ENCODE assay signal across 1 cellular context in genomic region chr4:143335979-143336827, GRCh38.
A peak's percentile ranks its signal among the peaks of the same experiment; 100 is the strongest.
TF ChIP-seq lines count a peak whose summit lies in the region.

No MANE protein-coding gene starts in this region.

TF ChIP-seq in HEK293, 187 proteins besides CTCF, POLR2A, EP300 and RAD21 (continued from another document and continues in another):
- TF ChIP-seq KLF9 (tag by site-specific recombination; IDR thresholded peaks at IDR 0.05; ENCODE audit: low read depth): 0 out of 2 replicates have a peak, but pooled peaks have one; percentile 44
- TF ChIP-seq HIC1 (tag by site-specific recombination; IDR thresholded peaks at IDR 0.05): no peak
- TF ChIP-seq, protein P1, sequence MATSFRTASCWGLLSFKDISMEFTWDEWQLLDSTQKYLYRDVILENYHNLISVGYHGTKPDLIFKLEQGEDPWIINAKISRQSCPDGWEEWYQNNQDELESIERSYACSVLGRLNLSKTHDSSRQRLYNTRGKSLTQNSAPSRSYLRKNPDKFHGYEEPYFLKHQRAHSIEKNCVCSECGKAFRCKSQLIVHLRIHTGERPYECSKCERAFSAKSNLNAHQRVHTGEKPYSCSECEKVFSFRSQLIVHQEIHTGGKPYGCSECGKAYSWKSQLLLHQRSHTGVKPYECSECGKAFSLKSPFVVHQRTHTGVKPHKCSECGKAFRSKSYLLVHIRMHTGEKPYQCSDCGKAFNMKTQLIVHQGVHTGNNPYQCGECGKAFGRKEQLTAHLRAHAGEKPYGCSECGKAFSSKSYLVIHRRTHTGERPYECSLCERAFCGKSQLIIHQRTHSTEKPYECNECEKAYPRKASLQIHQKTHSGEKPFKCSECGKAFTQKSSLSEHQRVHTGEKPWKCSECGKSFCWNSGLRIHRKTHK (tag by site-specific recombination; IDR thresholded peaks at IDR 0.05): no peak
- TF ChIP-seq ZBTB1 (tag by site-specific recombination; IDR thresholded peaks at IDR 0.05): no peak
- no peak for TF ChIP-seq ZNF837 (tag by site-specific recombination; IDR thresholded peaks at IDR 0.05)
- TF ChIP-seq ZNF747 (tag by site-specific recombination; IDR thresholded peaks at IDR 0.05): no peak
- no peak for TF ChIP-seq ZNF585B (tag by site-specific recombination; IDR thresholded peaks at IDR 0.05)
- TF ChIP-seq ZNF776 (tag by site-specific recombination; IDR thresholded peaks at IDR 0.05; ENCODE audit: borderline replicate concordance): no peak
- TF ChIP-seq ZNF184 (tag by site-specific recombination; IDR thresholded peaks at IDR 0.05): no peak
- no peak for TF ChIP-seq ZBTB26 (tag by site-specific recombination; optimal IDR thresholded peaks at IDR 0.05)
- no peak for TF ChIP-seq ZNF112 (tag by site-specific recombination; IDR thresholded peaks at IDR 0.05)
- no peak; the same call in 1 of the 2 replicates for TF ChIP-seq ZSCAN4 (tag by site-specific recombination; IDR thresholded peaks at IDR 0.05)
- TF ChIP-seq TCF7L2 (IDR thresholded peaks at IDR 0.05; ENCODE audit: borderline replicate concordance, low read depth, low read length): no peak
- TF ChIP-seq HOXD13 (CRISPR knock-in tag; IDR thresholded peaks at IDR 0.05; ENCODE audit: borderline replicate concordance): no peak
- TF ChIP-seq KLF1 (tag by site-specific recombination; IDR thresholded peaks at IDR 0.05): peak; percentile 65
- TF ChIP-seq ZSCAN30 (tag by site-specific recombination; IDR thresholded peaks at IDR 0.05): peak; percentile 27; the same call in 1 of the 2 replicates
- TF ChIP-seq ZNF623 (tag by site-specific recombination; IDR thresholded peaks at IDR 0.05): no peak
- TF ChIP-seq ZNF521 (tag by site-specific recombination; IDR thresholded peaks at IDR 0.05): no peak
- no peak for TF ChIP-seq ZNF624 (tag by site-specific recombination; IDR thresholded peaks at IDR 0.05)
- no peak for TF ChIP-seq SP7 (tag by site-specific recombination; IDR thresholded peaks at IDR 0.05)
- no peak for TF ChIP-seq ZNF561 (tag by site-specific recombination; IDR thresholded peaks at IDR 0.05; ENCODE audit: borderline replicate concordance)
- TF ChIP-seq, protein P2, sequence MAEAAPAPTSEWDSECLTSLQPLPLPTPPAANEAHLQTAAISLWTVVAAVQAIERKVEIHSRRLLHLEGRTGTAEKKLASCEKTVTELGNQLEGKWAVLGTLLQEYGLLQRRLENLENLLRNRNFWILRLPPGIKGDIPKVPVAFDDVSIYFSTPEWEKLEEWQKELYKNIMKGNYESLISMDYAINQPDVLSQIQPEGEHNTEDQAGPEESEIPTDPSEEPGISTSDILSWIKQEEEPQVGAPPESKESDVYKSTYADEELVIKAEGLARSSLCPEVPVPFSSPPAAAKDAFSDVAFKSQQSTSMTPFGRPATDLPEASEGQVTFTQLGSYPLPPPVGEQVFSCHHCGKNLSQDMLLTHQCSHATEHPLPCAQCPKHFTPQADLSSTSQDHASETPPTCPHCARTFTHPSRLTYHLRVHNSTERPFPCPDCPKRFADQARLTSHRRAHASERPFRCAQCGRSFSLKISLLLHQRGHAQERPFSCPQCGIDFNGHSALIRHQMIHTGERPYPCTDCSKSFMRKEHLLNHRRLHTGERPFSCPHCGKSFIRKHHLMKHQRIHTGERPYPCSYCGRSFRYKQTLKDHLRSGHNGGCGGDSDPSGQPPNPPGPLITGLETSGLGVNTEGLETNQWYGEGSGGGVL (tag by site-specific recombination; IDR thresholded peaks at IDR 0.05): peak; percentile 99
- TF ChIP-seq ZNF664 (tag by site-specific recombination; IDR thresholded peaks at IDR 0.05): no peak
- no peak for TF ChIP-seq INSM2 (tag by site-specific recombination; IDR thresholded peaks at IDR 0.05)
- TF ChIP-seq ZNF544 (tag by site-specific recombination; IDR thresholded peaks at IDR 0.05): no peak
- TF ChIP-seq PRDM1 (tag by site-specific recombination; IDR thresholded peaks at IDR 0.05): no peak
- TF ChIP-seq OSR2 (tag by site-specific recombination; IDR thresholded peaks at IDR 0.05): no peak
- no peak for TF ChIP-seq MZF1 (tag by site-specific recombination; IDR thresholded peaks at IDR 0.05; ENCODE audit: borderline replicate concordance)
- no peak for TF ChIP-seq ZNF19 (tag by site-specific recombination; IDR thresholded peaks at IDR 0.05; ENCODE audit: low read depth)
- TF ChIP-seq ZNF239 (tag by site-specific recombination; IDR thresholded peaks at IDR 0.05): no peak
- no peak for TF ChIP-seq ZNF791 (tag by site-specific recombination; IDR thresholded peaks at IDR 0.05)
- no peak for TF ChIP-seq ZNF580 (tag by site-specific recombination; IDR thresholded peaks at IDR 0.05)
- TF ChIP-seq ZNF48 (tag by site-specific recombination; IDR thresholded peaks at IDR 0.05): no peak
- TF ChIP-seq ZBTB11 (tag by site-specific recombination; conservative IDR thresholded peaks at IDR 0.05; ENCODE audit: low read depth): peak; percentile 76
- no peak for TF ChIP-seq ZNF391 (tag by site-specific recombination; IDR thresholded peaks at IDR 0.05; ENCODE audit: borderline replicate concordance, low read depth)
- peak; percentile 92 for TF ChIP-seq ZBTB20 (tag by site-specific recombination; IDR thresholded peaks at IDR 0.05)
- TF ChIP-seq, protein P3, sequence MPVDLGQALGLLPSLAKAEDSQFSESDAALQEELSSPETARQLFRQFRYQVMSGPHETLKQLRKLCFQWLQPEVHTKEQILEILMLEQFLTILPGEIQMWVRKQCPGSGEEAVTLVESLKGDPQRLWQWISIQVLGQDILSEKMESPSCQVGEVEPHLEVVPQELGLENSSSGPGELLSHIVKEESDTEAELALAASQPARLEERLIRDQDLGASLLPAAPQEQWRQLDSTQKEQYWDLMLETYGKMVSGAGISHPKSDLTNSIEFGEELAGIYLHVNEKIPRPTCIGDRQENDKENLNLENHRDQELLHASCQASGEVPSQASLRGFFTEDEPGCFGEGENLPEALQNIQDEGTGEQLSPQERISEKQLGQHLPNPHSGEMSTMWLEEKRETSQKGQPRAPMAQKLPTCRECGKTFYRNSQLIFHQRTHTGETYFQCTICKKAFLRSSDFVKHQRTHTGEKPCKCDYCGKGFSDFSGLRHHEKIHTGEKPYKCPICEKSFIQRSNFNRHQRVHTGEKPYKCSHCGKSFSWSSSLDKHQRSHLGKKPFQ (tag by site-specific recombination; IDR thresholded peaks at IDR 0.05): no peak
- no peak for TF ChIP-seq RBAK (tag by site-specific recombination; IDR thresholded peaks at IDR 0.05)
- peak; percentile 88 for TF ChIP-seq SP3 (tag by site-specific recombination; IDR thresholded peaks at IDR 0.05)
- peak; percentile 86 for TF ChIP-seq IKZF3 (tag by site-specific recombination; IDR thresholded peaks at IDR 0.05)
- no peak for TF ChIP-seq ZNF132 (tag by site-specific recombination; IDR thresholded peaks at IDR 0.05; ENCODE audit: borderline replicate concordance)
- TF ChIP-seq ZSCAN18 (tag by site-specific recombination; IDR thresholded peaks at IDR 0.05): no peak
- TF ChIP-seq, protein P4, sequence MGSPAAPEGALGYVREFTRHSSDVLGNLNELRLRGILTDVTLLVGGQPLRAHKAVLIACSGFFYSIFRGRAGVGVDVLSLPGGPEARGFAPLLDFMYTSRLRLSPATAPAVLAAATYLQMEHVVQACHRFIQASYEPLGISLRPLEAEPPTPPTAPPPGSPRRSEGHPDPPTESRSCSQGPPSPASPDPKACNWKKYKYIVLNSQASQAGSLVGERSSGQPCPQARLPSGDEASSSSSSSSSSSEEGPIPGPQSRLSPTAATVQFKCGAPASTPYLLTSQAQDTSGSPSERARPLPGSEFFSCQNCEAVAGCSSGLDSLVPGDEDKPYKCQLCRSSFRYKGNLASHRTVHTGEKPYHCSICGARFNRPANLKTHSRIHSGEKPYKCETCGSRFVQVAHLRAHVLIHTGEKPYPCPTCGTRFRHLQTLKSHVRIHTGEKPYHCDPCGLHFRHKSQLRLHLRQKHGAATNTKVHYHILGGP (tag by site-specific recombination; IDR thresholded peaks at IDR 0.05): no peak
- TF ChIP-seq ZBTB48 (tag by site-specific recombination; IDR thresholded peaks at IDR 0.05): peak; percentile 32; the same call in 1 of the 2 replicates
- TF ChIP-seq ZFP37 (tag by site-specific recombination; IDR thresholded peaks at IDR 0.05): no peak
- no peak for TF ChIP-seq ZNF626 (tag by site-specific recombination; IDR thresholded peaks at IDR 0.05)
- no peak for TF ChIP-seq GLI4 (tag by site-specific recombination; IDR thresholded peaks at IDR 0.05)
- no peak; the same call in 1 of the 2 replicates for TF ChIP-seq GLIS1 (tag by site-specific recombination; IDR thresholded peaks at IDR 0.05)
- TF ChIP-seq REPIN1 (tag by site-specific recombination; IDR thresholded peaks at IDR 0.05; ENCODE audit: low read depth): no peak
- no peak for TF ChIP-seq ZNF549 (tag by site-specific recombination; IDR thresholded peaks at IDR 0.05)
- TF ChIP-seq EGR2 (tag by site-specific recombination; IDR thresholded peaks at IDR 0.05; ENCODE audit: low read depth): peak; percentile 69
